ENCODE assay signal across 9 cellular contexts in genomic region chr22:17774928-17775675, GRCh38. TPM values are rescaled to one million over a fixed set of nuclear protein-coding genes. Genes with fewer than 3 reads are reported as not detected.
A peak's percentile ranks its signal among the peaks of the same experiment; 100 is the strongest.
DNase-seq lines count a peak whose midpoint lies in the region; ATAC-seq and TF ChIP-seq lines count a peak whose summit lies in the region.
"Had no signal": no experiment of that assay in that cellular context is flagged by ENCODE, and none has a peak within 500 bp of the region (broad histone marks: within the 10 kb centered on the region; RNA-seq: fewer than 3 reads in every experiment).

No MANE protein-coding gene starts in this region.

- peak; percentile 32 for DNase-seq in G401 (ENCODE audit: low spot score)
- no peak for DNase-seq in MG63
- DNase-seq in coronary artery (ENCODE audit: low spot score): no peak
- peak; percentile 30 for DNase-seq in neural progenitor cell (ENCODE audit: low spot score)
- DNase-seq in DMS 273 treated with DMSO at 0.1 percent for 48 hours (lab: John Stamatoyannopoulos, UW): no peak
- no peak for DNase-seq in NK-92 (lab: John Stamatoyannopoulos, UW; ENCODE audit: unreplicated experiment)
- DNase-seq: amniotic stem cell had no signal

- H3K27me3 ChIP-seq in MG63 (no peaks in the 10 kb centered on the region), neural progenitor cell (no peaks in the 10 kb centered on the region)
- H3K27me3 ChIP-seq: thyroid gland had no signal

- H3K4me3 Mint-ChIP-seq in neural progenitor cell: peak overlapping the region; percentile 84

- peaks cover 12% of the 10 kb centered on the region for H3K27me3 Mint-ChIP-seq in neural progenitor cell (ENCODE audit: insufficient read depth, low read depth)

- H3K4me3 ChIP-seq in MG63: peak overlapping the region; percentile 64
- H3K4me3 ChIP-seq in coronary artery: peak overlapping the region; percentile 74
- H3K4me3 ChIP-seq in neural progenitor cell: peak overlapping the region; percentile 76

- H2AFZ ChIP-seq in neural progenitor cell (replicated peaks): peak overlapping the region; percentile 93

- no peaks in the 10 kb centered on the region for H3K36me3 Mint-ChIP-seq in neural progenitor cell

- peaks cover 14% of the 10 kb centered on the region for H3F3A ChIP-seq in neural progenitor cell (ENCODE audit: low read depth)

- peaks cover 8% of the 10 kb centered on the region for H3K79me2 ChIP-seq in neural progenitor cell (ENCODE audit: low read depth)

- H4K20me1 ChIP-seq in neural progenitor cell (ENCODE audit: low read depth): no peaks in the 10 kb centered on the region

- no peak overlapping the region for H3K27ac ChIP-seq in coronary artery
- no peak overlapping the region for H3K27ac ChIP-seq in neural progenitor cell

- H3K4me2 ChIP-seq in neural progenitor cell: peak overlapping the region; percentile 89

- no peak overlapping the region for H3K9ac ChIP-seq in neural progenitor cell

- ATAC-seq in GM21526 (IDR thresholded peaks at IDR 0.05; ENCODE audit: low FRiP score, unreplicated experiment): no peak

- no peaks in the 10 kb centered on the region for H3K9me3 Mint-ChIP-seq in neural progenitor cell

- H3K9me3 ChIP-seq in MG63 (no peaks in the 10 kb centered on the region), neural progenitor cell (ENCODE audit: low read depth) (no peaks in the 10 kb centered on the region)
- H3K9me3 ChIP-seq: thyroid gland had no signal

- no peak for TF ChIP-seq CTCF in coronary artery (IDR thresholded peaks at IDR 0.05)
- TF ChIP-seq CTCF in neural progenitor cell (IDR thresholded peaks at IDR 0.05): no peak

- peaks cover 49% of the 10 kb centered on the region for H3K4me1 Mint-ChIP-seq in neural progenitor cell

- peak overlapping the region; percentile 94 for H3K27ac Mint-ChIP-seq in neural progenitor cell

- in situ Hi-C loops in G401 (cut with HindIII; ENCODE audit: low sequenced_read_pairs): no loop called here

- H3K4me1 ChIP-seq in neural progenitor cell: peaks cover 19% of the 10 kb centered on the region

- H3K36me3 ChIP-seq in MG63: no peaks in the 10 kb centered on the region
- H3K36me3 ChIP-seq in neural progenitor cell: no peaks in the 10 kb centered on the region
- H3K36me3 ChIP-seq: thyroid gland had no signal

RNA-seq across cellular contexts. Expression of gene BID, which starts 0.8 kb away (rescaled TPM):
- 28.4 and 58.9 TPM in 2 replicates for total RNA-seq in G401 (2014; rRNA removed; shearing (Covaris generic))
- total RNA-seq in MG63 (2014; rRNA removed; shearing (Covaris generic); ENCODE audit: low replicate concordance): 42.3 and 127 TPM in 2 replicates
- 16.6 and 29.2 TPM in 2 replicates for total RNA-seq in neural progenitor cell (ENCODE audit: low replicate concordance)

Comparison
In these comparisons a context has a peak if more than half of its experiments do, and no peak if none do; other contexts are left out.
1. DNase-seq: peak in G401 (single experiment) and neural progenitor cell (single experiment); none in MG63 (single experiment), coronary artery (single experiment), DMS 273 treated with DMSO at 0.1 percent for 48 hours (single experiment) and NK-92 (single experiment).
2. Peak in every context shown above with its lines, with median percentiles within 50 percentile points of each other: H3K4me3 ChIP-seq.